Comparison of ENCODE assay signal across 34 cellular contexts in genomic region chr6:127212376-127212775, GRCh38.
"Had no signal": no experiment of that assay in that cellular context is flagged by ENCODE, and none has a peak within 500 bp of the region (broad histone marks: within the 10 kb centered on the region; RNA-seq: fewer than 3 reads in every experiment).

No MANE protein-coding gene starts in this region.

- H2AFZ ChIP-seq: hepatocyte had no signal

- H3K9me3 ChIP-seq: body of pancreas, esophagus muscularis mucosa, gastroesophageal sphincter, heart right ventricle had no signal

- H3K4me1 Mint-ChIP-seq: activated B cell treated with CpG ODN at 0.5 μM for 24 hours; activated CD4-positive, alpha-beta T cell treated with anti-CD3 and anti-CD28 coated beads for 36 hours; activated CD4-positive, alpha-beta T cell treated with anti-CD3 and anti-CD28 coated beads, Interleukin-2, amount 10 ng/mL, durations not matched to agents 7 days and 5 days; activated T-helper 17 cell treated with anti-CD3 and anti-CD28 coated beads, Interleukin-2, amount 50 U/mL, for 72 hours; endodermal cell; T-cell had no signal

- DNase-seq: activated B cell treated with CpG ODN at 0.5 μM for 24 hours; activated CD4-positive, alpha-beta T cell treated with anti-CD3 and anti-CD28 coated beads for 36 hours; activated CD4-positive, alpha-beta T cell treated with anti-CD3 and anti-CD28 coated beads, Interleukin-2, amount 10 ng/mL, durations not matched to agents 7 days and 5 days; activated CD4-positive, alpha-beta T cell treated with anti-CD3 and anti-CD28 coated beads, Interleukin-2, amount 50 U/mL, for 48 hours; activated CD4-positive, CD25-positive, alpha-beta regulatory T cell treated with anti-CD3 and anti-CD28 coated beads, Interleukin-2, amount 50 U/mL, for 72 hours; activated CD8-positive, alpha-beta memory T cell treated with anti-CD3 and anti-CD28 coated beads for 24 hours; activated CD8-positive, alpha-beta T cell treated with anti-CD3 and anti-CD28 coated beads for 36 hours; activated effector memory CD4-positive, alpha-beta T cell treated with Interleukin-2 at 50 U/mL for 16 hours; activated gamma-delta T cell treated with Interleukin-2 at 50 U/mL for 16 hours; activated naive CD4-positive, alpha-beta T cell treated with anti-CD3 and anti-CD28 coated beads, Interleukin-2, amount 50 U/mL, for 16 hours; activated naive CD4-positive, alpha-beta T cell treated with Interleukin-2 at 50 U/mL for 16 hours; activated T-cell treated with anti-CD3 and anti-CD28 coated beads, Interleukin-2, amount 50 U/mL, for 4 hours; amniotic stem cell; anterior cingulate cortex; body of pancreas; cerebellar nuclear complex; dorsolateral prefrontal cortex; effector memory CD4-positive, alpha-beta T cell; endodermal cell; erythroblast; foreskin melanocyte; heart right ventricle; T-cell; T1000; WERI-Rb-1 had no signal

- H3K9me3 Mint-ChIP-seq: activated B cell treated with CpG ODN at 0.5 μM for 24 hours; activated CD4-positive, alpha-beta T cell treated with anti-CD3 and anti-CD28 coated beads, Interleukin-2, amount 10 ng/mL, durations not matched to agents 7 days and 5 days; activated CD8-positive, alpha-beta T cell treated with anti-CD3 and anti-CD28 coated beads for 36 hours; activated T-cell treated with anti-CD3 and anti-CD28 coated beads, Interleukin-2, amount 50 U/mL, for 4 hours; activated T-helper 17 cell treated with anti-CD3 and anti-CD28 coated beads, Interleukin-2, amount 50 U/mL, for 72 hours; dendritic cell treated with granulocyte-macrophage colony-stimulating factor and Interleukin-4, amounts not matched to agents 40 ng/mL and 50 ng/mL, for 4 days; T-cell; T-helper 1 cell treated with Interleukin-12 subunit alpha and Interleukin-12 subunit beta and Interleukin-4 antibody, amounts not matched to agents 30 μg/mL and 1 μg/mL, for 36 hours; T-helper 2 cell treated with Interferon-gamma antibody and Interleukin-4, amounts not matched to agents 5 μg/mL and 100 μg/mL, for 36 hours had no signal

- H3K27me3 ChIP-seq: body of pancreas, dorsolateral prefrontal cortex, esophagus muscularis mucosa, gastroesophageal sphincter, hepatocyte had no signal

- H3K27ac Mint-ChIP-seq: activated B cell treated with CpG ODN at 0.5 μM for 24 hours; activated CD4-positive, alpha-beta T cell treated with anti-CD3 and anti-CD28 coated beads for 36 hours; activated CD4-positive, alpha-beta T cell treated with anti-CD3 and anti-CD28 coated beads, Interleukin-2, amount 10 ng/mL, durations not matched to agents 7 days and 5 days; activated CD8-positive, alpha-beta T cell treated with anti-CD3 and anti-CD28 coated beads for 36 hours; activated naive CD8-positive, alpha-beta T cell; activated T-helper 17 cell treated with anti-CD3 and anti-CD28 coated beads, Interleukin-2, amount 50 U/mL, for 72 hours; dendritic cell treated with granulocyte-macrophage colony-stimulating factor and Interleukin-4, amounts not matched to agents 40 ng/mL and 50 ng/mL, for 4 days; endodermal cell; T-cell; T-helper 1 cell treated with Interleukin-12 subunit alpha and Interleukin-12 subunit beta and Interleukin-4 antibody, amounts not matched to agents 30 μg/mL and 1 μg/mL, for 36 hours; T-helper 2 cell treated with Interferon-gamma antibody and Interleukin-4, amounts not matched to agents 5 μg/mL and 100 μg/mL, for 36 hours had no signal

- ATAC-seq: activated CD4-positive, alpha-beta T cell treated with anti-CD3 and anti-CD28 coated beads for 36 hours; activated CD8-positive, alpha-beta T cell treated with anti-CD3 and anti-CD28 coated beads for 36 hours; activated T-cell treated with anti-CD3 and anti-CD28 coated beads, Interleukin-2, amount 50 U/mL, for 4 hours; activated T-helper 17 cell treated with anti-CD3 and anti-CD28 coated beads, Interleukin-2, amount 50 U/mL, for 72 hours; body of pancreas; gastroesophageal sphincter; heart right ventricle; T-cell had no signal

- H3K27ac ChIP-seq: body of pancreas, coronary artery, esophagus muscularis mucosa, gastroesophageal sphincter, heart right ventricle, hepatocyte, WERI-Rb-1 had no signal

- H3K79me2 ChIP-seq: hepatocyte had no signal

- H3K4me1 ChIP-seq: body of pancreas, esophagus muscularis mucosa, gastroesophageal sphincter had no signal

- H3K4me3 ChIP-seq: body of pancreas, coronary artery, dorsolateral prefrontal cortex, esophagus muscularis mucosa, gastroesophageal sphincter, heart right ventricle, hepatocyte had no signal

- H3K4me3 Mint-ChIP-seq: activated B cell treated with CpG ODN at 0.5 μM for 24 hours; activated CD4-positive, alpha-beta T cell treated with anti-CD3 and anti-CD28 coated beads for 36 hours; activated CD4-positive, alpha-beta T cell treated with anti-CD3 and anti-CD28 coated beads, Interleukin-2, amount 10 ng/mL, durations not matched to agents 7 days and 5 days; activated CD8-positive, alpha-beta T cell treated with anti-CD3 and anti-CD28 coated beads for 36 hours; activated naive CD8-positive, alpha-beta T cell; activated T-cell treated with anti-CD3 and anti-CD28 coated beads, Interleukin-2, amount 50 U/mL, for 4 hours; activated T-helper 17 cell treated with anti-CD3 and anti-CD28 coated beads, Interleukin-2, amount 50 U/mL, for 72 hours; dendritic cell treated with granulocyte-macrophage colony-stimulating factor and Interleukin-4, amounts not matched to agents 40 ng/mL and 50 ng/mL, for 4 days; endodermal cell; T-cell; T-helper 1 cell treated with Interleukin-12 subunit alpha and Interleukin-12 subunit beta and Interleukin-4 antibody, amounts not matched to agents 30 μg/mL and 1 μg/mL, for 36 hours; T-helper 2 cell treated with Interferon-gamma antibody and Interleukin-4, amounts not matched to agents 5 μg/mL and 100 μg/mL, for 36 hours had no signal

- H3K4me2 ChIP-seq: hepatocyte had no signal

- H3K36me3 Mint-ChIP-seq: activated naive CD8-positive, alpha-beta T cell; T-cell had no signal

- H3K36me3 ChIP-seq: esophagus muscularis mucosa, gastroesophageal sphincter, heart right ventricle, WERI-Rb-1 had no signal
